23 cellular contexts compared by ENCODE assay signal in the genomic region with DNA sequence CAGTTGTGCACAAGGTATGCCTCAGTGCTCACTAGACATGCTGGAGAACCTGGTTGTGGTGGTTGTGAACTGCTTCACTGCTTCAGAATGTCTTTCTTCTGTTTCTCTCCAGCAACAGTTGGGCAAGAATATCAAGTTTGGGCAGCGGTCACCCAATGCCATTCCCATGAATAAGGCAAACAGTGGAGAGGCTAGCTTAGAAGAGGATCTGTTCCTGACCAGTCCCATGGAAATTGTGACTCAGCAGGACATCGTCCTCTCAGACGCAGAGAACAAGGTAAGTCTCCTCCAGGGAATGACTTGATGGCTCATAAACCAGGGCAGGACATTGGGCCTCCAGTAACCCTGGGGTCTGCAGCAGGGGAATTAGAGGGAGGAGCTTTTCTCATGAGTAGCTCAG.
DNase-seq lines count a peak whose midpoint lies in the region; ATAC-seq and TF ChIP-seq lines count a peak whose summit lies in the region.
"Had no signal": no experiment of that assay in that cellular context is flagged by ENCODE, and none has a peak within 500 bp of the region (broad histone marks: within the 10 kb centered on the region; RNA-seq: fewer than 3 reads in every experiment).

No MANE protein-coding gene starts in this region.

- no peak overlapping the region for H3K4me3 Mint-ChIP-seq in activated CD8-positive, alpha-beta T cell treated with anti-CD3 and anti-CD28 coated beads for 36 hours
- H3K4me3 Mint-ChIP-seq: endodermal cell; immature natural killer cell; naive thymus-derived CD4-positive, alpha-beta T cell; stimulated activated effector memory CD8-positive, alpha-beta T cell treated with anti-CD3 and anti-CD28 coated beads, Interleukin-12 subunit alpha, Interleukin-12 subunit beta, amount 100 ng/mL, for 72 hours had no signal

- H3K27me3 Mint-ChIP-seq in activated CD8-positive, alpha-beta T cell treated with anti-CD3 and anti-CD28 coated beads for 36 hours = no peaks in the 10 kb centered on the region

- H3K9me3 ChIP-seq in mammary epithelial cell (replicated peaks; ENCODE audit: insufficient read depth, low read length) (no peaks in the 10 kb centered on the region), SJCRH30 (replicated peaks) (no peaks in the 10 kb centered on the region)
- H3K9me3 ChIP-seq: A549; BLaER1 treated with 17β-estradiol and CSF1 and Interleukin-3, amounts not matched to agents 10 nM and 100 nM; body of pancreas; colonic mucosa; heart right ventricle had no signal

- POLR2A ChIA-PET in activated CD8-positive, alpha-beta T cell treated with anti-CD3 and anti-CD28 coated beads for 36 hours (lab: Charles Lee) = no interaction called here

- ATAC-seq in left colon = peak; percentile 51
- ATAC-seq in activated CD8-positive, alpha-beta T cell treated with anti-CD3 and anti-CD28 coated beads for 36 hours = no peak
- ATAC-seq: A549; activated naive CD4-positive, alpha-beta T cell treated with anti-CD3 and anti-CD28 coated beads, Interleukin-2, amount 50 U/mL, for 72 hours; body of pancreas; heart right ventricle; naive thymus-derived CD4-positive, alpha-beta T cell; stimulated activated effector memory CD8-positive, alpha-beta T cell treated with anti-CD3 and anti-CD28 coated beads, Interleukin-12 subunit alpha, Interleukin-12 subunit beta, amount 100 ng/mL, for 72 hours had no signal

- 51% methylated on average over 3 of the region's 3 CpGs for WGBS in mammary epithelial cell (ENCODE audit: low coverage, missing lambda C conversion rate)

- no peak overlapping the region for H3K9ac ChIP-seq in mammary epithelial cell (ENCODE audit: insufficient read depth, low read length)
- H3K9ac ChIP-seq: BLaER1 treated with 17β-estradiol and CSF1 and Interleukin-3, amounts not matched to agents 10 nM and 100 nM had no signal

- BruUV-seq in mammary epithelial cell (replicated peaks; lab: Mats Ljungman, UMichigan) = no TSS peak

- no peak overlapping the region for H3K27ac Mint-ChIP-seq in activated CD8-positive, alpha-beta T cell treated with anti-CD3 and anti-CD28 coated beads for 36 hours
- H3K27ac Mint-ChIP-seq: activated naive CD4-positive, alpha-beta T cell treated with anti-CD3 and anti-CD28 coated beads, Interleukin-2, amount 50 U/mL, for 72 hours; endodermal cell; immature natural killer cell; stimulated activated effector memory CD8-positive, alpha-beta T cell treated with anti-CD3 and anti-CD28 coated beads, Interleukin-12 subunit alpha, Interleukin-12 subunit beta, amount 100 ng/mL, for 72 hours had no signal

- no peak for TF ChIP-seq CTCF in mammary epithelial cell (conservative IDR thresholded peaks at IDR 0.05 in 1 of 2, IDR thresholded peaks at IDR 0.05 in 1 of 2; ENCODE audit: extremely low read depth in 1 of 2, insufficient read depth in 1 of 2, low read depth in 1 of 2, low read length in 2 of 2)
- TF ChIP-seq CTCF in activated CD8-positive, alpha-beta T cell treated with anti-CD3 and anti-CD28 coated beads for 36 hours (IDR thresholded peaks at IDR 0.05) = no peak

- H3K27ac ChIP-seq in mammary epithelial cell (ENCODE audit: insufficient read depth, low read depth, low read length) (no peak overlapping the region), SJCRH30 (no peak overlapping the region)
- H3K27ac ChIP-seq: A549; BLaER1 treated with 17β-estradiol and CSF1 and Interleukin-3, amounts not matched to agents 10 nM and 100 nM; body of pancreas; colonic mucosa; heart right ventricle had no signal

- H3K4me2 ChIP-seq in mammary epithelial cell (ENCODE audit: insufficient read depth, low read depth, low read length) = peak overlapping the region; percentile 18
- H3K4me2 ChIP-seq: A549 had no signal

- CTCF ChIA-PET in mammary epithelial cell (lab: Charles Lee; ENCODE audit: low non-redundant PET) = no interaction called here
- CTCF ChIA-PET in activated CD8-positive, alpha-beta T cell treated with anti-CD3 and anti-CD28 coated beads for 36 hours (lab: Charles Lee) = no interaction called here

- no peaks in the 10 kb centered on the region for H3K9me3 Mint-ChIP-seq in activated CD8-positive, alpha-beta T cell treated with anti-CD3 and anti-CD28 coated beads for 36 hours
- H3K9me3 Mint-ChIP-seq: activated naive CD4-positive, alpha-beta T cell treated with anti-CD3 and anti-CD28 coated beads, Interleukin-2, amount 50 U/mL, for 72 hours; endodermal cell; immature natural killer cell; stimulated activated effector memory CD8-positive, alpha-beta T cell treated with anti-CD3 and anti-CD28 coated beads, Interleukin-12 subunit alpha, Interleukin-12 subunit beta, amount 100 ng/mL, for 72 hours had no signal

- H3K4me3 ChIP-seq in mammary epithelial cell (replicated peaks in 1 of 3; ENCODE audit: insufficient read depth in 1 of 3, low read depth in 2 of 3, low read length in 3 of 3) (no peak overlapping the region), SJCRH30 (no peak overlapping the region)
- H3K4me3 ChIP-seq: A549; BLaER1 treated with 17β-estradiol and CSF1 and Interleukin-3, amounts not matched to agents 10 nM and 100 nM; body of pancreas; colonic mucosa; heart right ventricle had no signal

- H3K36me3 ChIP-seq in mammary epithelial cell (ENCODE audit: insufficient read depth, low read length) (no peaks in the 10 kb centered on the region), SJCRH30 (peaks cover 3% of the 10 kb centered on the region; the same call in 1 of the 2 replicates)
- H3K36me3 ChIP-seq: colonic mucosa, heart right ventricle had no signal

- H3K4me1 ChIP-seq in mammary epithelial cell (ENCODE audit: insufficient read depth, low read length) (peaks cover 10% of the 10 kb centered on the region), SJCRH30 (no peaks in the 10 kb centered on the region)
- H3K4me1 ChIP-seq: A549, body of pancreas, colonic mucosa, heart right ventricle had no signal

- no peaks in the 10 kb centered on the region for H3K79me2 ChIP-seq in mammary epithelial cell (ENCODE audit: insufficient read depth, low read length)

- peak overlapping the region; percentile 18 for H2AFZ ChIP-seq in mammary epithelial cell (ENCODE audit: low read depth, low read length)

- H3K4me1 Mint-ChIP-seq in activated CD8-positive, alpha-beta T cell treated with anti-CD3 and anti-CD28 coated beads for 36 hours (ENCODE audit: low read depth) = no peaks in the 10 kb centered on the region
- H3K4me1 Mint-ChIP-seq: immature natural killer cell; stimulated activated effector memory CD8-positive, alpha-beta T cell treated with anti-CD3 and anti-CD28 coated beads, Interleukin-12 subunit alpha, Interleukin-12 subunit beta, amount 100 ng/mL, for 72 hours had no signal

- no peaks in the 10 kb centered on the region for H4K20me1 ChIP-seq in mammary epithelial cell (ENCODE audit: insufficient read depth, low read length)
- H4K20me1 ChIP-seq: BLaER1 treated with 17β-estradiol and CSF1 and Interleukin-3, amounts not matched to agents 10 nM and 100 nM had no signal

- in situ Hi-C loops in mammary epithelial cell (cut with MboI; ENCODE audit: low sequenced_read_pairs in 2 of 2) = loop anchor here in 1 of 2 donors (25.0 kb wide), 1 partner anchor 345 kb away; no protein-coding TSS in a partner anchor

- H3K27me3 ChIP-seq in mammary epithelial cell (ENCODE audit: insufficient read depth, low read length) (no peaks in the 10 kb centered on the region), SJCRH30 (no peaks in the 10 kb centered on the region)
- H3K27me3 ChIP-seq: BLaER1 treated with 17β-estradiol and CSF1 and Interleukin-3, amounts not matched to agents 10 nM and 100 nM; body of pancreas; colonic mucosa had no signal

- DNase-seq in EH (ENCODE audit: low read depth) (peak; percentile 15), M059J (ENCODE audit: low read depth) (peak; percentile 46), mammary epithelial cell (peak; percentile 83), left colon (no peak), NCI-H1930 (lab: John Stamatoyannopoulos, UW) (no peak), nucleus accumbens (lab: John Stamatoyannopoulos, UW) (no peak), SJCRH30 (no peak)
- no peak for DNase-seq in activated CD8-positive, alpha-beta T cell treated with anti-CD3 and anti-CD28 coated beads for 36 hours
- DNase-seq: activated CD4-positive, alpha-beta T cell treated with anti-CD3 and anti-CD28 coated beads for 1 hour; activated T-cell treated with anti-CD3 and anti-CD28 coated beads, Interleukin-2, amount 50 U/mL, for 48 hours; body of pancreas; colonic mucosa; endodermal cell; GOT3; heart right ventricle; immature natural killer cell; naive thymus-derived CD4-positive, alpha-beta T cell; NCI-H1092; RPMI8226 had no signal

- no peaks in the 10 kb centered on the region for H3K36me3 Mint-ChIP-seq in activated CD8-positive, alpha-beta T cell treated with anti-CD3 and anti-CD28 coated beads for 36 hours (ENCODE audit: low read depth)
- H3K36me3 Mint-ChIP-seq: activated naive CD4-positive, alpha-beta T cell treated with anti-CD3 and anti-CD28 coated beads, Interleukin-2, amount 50 U/mL, for 72 hours; immature natural killer cell; naive thymus-derived CD4-positive, alpha-beta T cell; stimulated activated effector memory CD8-positive, alpha-beta T cell treated with anti-CD3 and anti-CD28 coated beads, Interleukin-12 subunit alpha, Interleukin-12 subunit beta, amount 100 ng/mL, for 72 hours had no signal

- dilution Hi-C loops in mammary epithelial cell (cut with HindIII; ENCODE audit: low sequenced_read_pairs) = no loop called here

- intact Hi-C loops in mammary epithelial cell (cut with micrococcal nuclease) = loop anchor here (10.0 kb wide), 2 partner anchors 527 to 1333 kb away; no protein-coding TSS in a partner anchor
- intact Hi-C loops in left colon (cut with DNase I, micrococcal nuclease) = loop anchor here in 1 of 2 donors (10.0 kb wide), 1 partner anchor 363 kb away; a partner anchor contains a TSS
- intact Hi-C loops in activated CD8-positive, alpha-beta T cell treated with anti-CD3 and anti-CD28 coated beads for 36 hours (cut with micrococcal nuclease) = loop anchor here (10.0 kb wide), 2 partner anchors 173 to 263 kb away; a partner anchor contains a TSS

Comparison
In these comparisons a context has a peak if more than half of its experiments do, and no peak if none do; other contexts are left out.
1. DNase-seq: peak in EH (single experiment), M059J (single experiment) and mammary epithelial cell (single experiment); none in left colon (0 of 2), NCI-H1930 (0 of 2), nucleus accumbens (0 of 56), SJCRH30 (0 of 2) and activated CD8-positive, alpha-beta T cell treated with anti-CD3 and anti-CD28 coated beads for 36 hours (single experiment).